In the genomic region with DNA sequence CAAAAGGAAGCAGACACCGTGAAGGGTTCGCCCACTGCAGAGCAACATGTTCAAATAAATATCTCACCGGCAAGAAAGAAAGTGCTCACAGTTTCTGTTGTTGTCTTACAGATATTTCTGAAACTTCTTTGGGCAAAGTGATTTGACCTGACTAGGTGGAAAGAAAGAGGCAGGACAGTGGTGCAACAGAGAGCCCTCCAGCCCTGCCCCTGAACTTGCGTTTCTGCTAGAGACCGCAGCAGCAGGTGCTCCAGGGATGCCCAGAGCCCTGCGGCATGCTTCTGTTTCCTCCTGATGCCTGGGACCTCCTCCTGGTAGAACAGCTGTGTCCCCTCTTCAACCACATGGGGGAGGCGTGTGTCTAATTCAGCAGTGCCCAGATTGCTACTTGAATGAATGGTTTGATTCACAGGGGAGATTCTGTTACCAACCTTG, we compare ENCODE assay signal across 8 cellular contexts.
DNase-seq lines count a peak whose midpoint lies in the region; ATAC-seq, FAIRE-seq and TF ChIP-seq lines count a peak whose summit lies in the region.

No MANE protein-coding gene starts in this region.

- intact Hi-C loops in Right ventricle myocardium superior (cut with DNase I): no loop called here

- no peaks in the 10 kb centered on the region for H3K9me3 ChIP-seq in cardiac muscle cell (ENCODE audit: low read depth)

- FAIRE-seq in urothelium cell line (lab: Jason Lieb, UNC): no peak

- H3K4me1 ChIP-seq in cardiac muscle cell (ENCODE audit: low read depth): peaks cover 8% of the 10 kb centered on the region

- peak; percentile 36 for TF ChIP-seq CTCF in cardiac muscle cell (IDR thresholded peaks at IDR 0.05; ENCODE audit: low read depth, low read length)

- DNase-seq in cardiac muscle cell (ENCODE audit: low read depth in 1 of 2, low spot score in 1 of 2) (peak; percentile 46 to 47), Right ventricle myocardium superior (no peak), NAMALWA (ENCODE audit: low spot score) (peak; percentile 30), iPS-NIHi11 (ENCODE audit: low spot score) (peak; percentile 50), urothelium cell line (ENCODE audit: low spot score) (peak; percentile 40), D341Med (ENCODE audit: low spot score) (no peak)
- DNase-seq in activated T-cell treated with anti-CD3 and anti-CD28 coated beads, Interleukin-2, amount 50 U/mL, for 1 hour: peak; percentile 44

- no peaks in the 10 kb centered on the region for H3K27me3 ChIP-seq in cardiac muscle cell

- ATAC-seq in Right ventricle myocardium superior (ENCODE audit: poor library complexity) (no peak), HG03378 (IDR thresholded peaks at IDR 0.05; ENCODE audit: unreplicated experiment) (no peak)

- no peak overlapping the region for H3K27ac ChIP-seq in cardiac muscle cell

- no peak overlapping the region for H3K4me3 ChIP-seq in cardiac muscle cell

- H3K36me3 ChIP-seq in cardiac muscle cell: no peaks in the 10 kb centered on the region

Comparison
In these comparisons a context has a peak if more than half of its experiments do, and no peak if none do; other contexts are left out.
1. DNase-seq: peak in cardiac muscle cell (2 of 2), NAMALWA (single experiment), activated T-cell treated with anti-CD3 and anti-CD28 coated beads, Interleukin-2, amount 50 U/mL, for 1 hour (single experiment), iPS-NIHi11 (single experiment) and urothelium cell line (single experiment); none in Right ventricle myocardium superior (single experiment) and D341Med (single experiment).